Comparison of ENCODE assay signal across 8 cellular contexts in the genomic region with DNA sequence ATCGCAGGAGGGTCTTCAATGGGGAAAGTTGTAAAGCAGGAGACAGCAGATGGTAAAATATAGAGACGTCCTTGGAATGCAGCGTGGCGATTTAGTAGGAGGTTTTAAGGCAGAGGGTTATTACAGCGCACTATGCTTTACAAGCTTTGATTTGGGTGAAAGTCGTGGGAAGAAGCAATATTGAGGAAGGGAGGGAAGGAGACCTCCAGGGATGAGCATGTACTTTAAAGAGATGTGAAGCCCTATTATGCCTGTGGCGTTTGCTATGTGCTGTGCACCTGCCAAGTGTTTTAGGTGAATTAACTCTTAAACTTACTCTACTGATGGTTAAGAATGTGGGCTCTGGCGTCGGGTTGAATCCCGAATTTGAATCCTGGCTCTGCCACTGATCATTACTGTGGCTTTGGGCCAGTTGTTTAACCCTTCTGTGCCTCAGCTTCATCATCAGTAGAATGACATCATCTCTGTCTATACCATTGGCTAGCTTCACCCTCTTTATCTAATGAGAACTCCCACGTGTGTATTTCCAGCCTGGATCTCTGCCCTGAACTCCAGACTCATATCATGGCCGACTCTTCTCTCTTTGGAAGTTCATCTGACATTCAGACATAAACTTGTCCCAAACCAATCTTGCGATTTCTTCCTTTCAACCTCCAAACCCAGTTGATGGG. TPM values are rescaled to one million over a fixed set of nuclear protein-coding genes. Genes with fewer than 3 reads are reported as not detected.
DNase-seq lines count a peak whose midpoint lies in the region; ATAC-seq and TF ChIP-seq lines count a peak whose summit lies in the region.

No MANE protein-coding gene starts in this region.

- H3K9me3 ChIP-seq in GM23248 (ENCODE audit: low read depth), result no peaks in the 10 kb centered on the region
- H3K9me3 ChIP-seq in SJSA1 (replicated peaks), result no peaks in the 10 kb centered on the region
- no peaks in the 10 kb centered on the region for H3K9me3 ChIP-seq in left ventricle myocardium inferior (replicated peaks)
- H3K9me3 ChIP-seq in smooth muscle cell (replicated peaks; ENCODE audit: low read depth), result no peaks in the 10 kb centered on the region

- peak overlapping the region; percentile 92 for H2AFZ ChIP-seq in GM23248
- peak overlapping the region; percentile 86 for H2AFZ ChIP-seq in smooth muscle cell (ENCODE audit: low read depth)

- H3K4me3 ChIP-seq in GM23248 (peak overlapping the region; percentile 93), SJSA1 (peak overlapping the region; percentile 63), left ventricle myocardium inferior (peak overlapping the region; percentile 80), smooth muscle cell (peak overlapping the region; percentile 74)

- no peak for ATAC-seq in GM19397 (IDR thresholded peaks at IDR 0.05; ENCODE audit: unreplicated experiment)

- intact Hi-C loops in left ventricle myocardium inferior (cut with micrococcal nuclease), result no loop called here

- H3K27ac ChIP-seq in GM23248, result peak overlapping the region; percentile 13; the same call in 1 of the 2 replicates
- peak overlapping the region; percentile 54 for H3K27ac ChIP-seq in SJSA1
- peak overlapping the region; percentile 80 for H3K27ac ChIP-seq in left ventricle myocardium inferior (replicated peaks)
- H3K27ac ChIP-seq in smooth muscle cell (ENCODE audit: low read depth), result peak overlapping the region; percentile 22

- H4K20me1 ChIP-seq in GM23248 (ENCODE audit: insufficient read depth) (no peaks in the 10 kb centered on the region), smooth muscle cell (ENCODE audit: low read depth) (no peaks in the 10 kb centered on the region)

- H3K36me3 ChIP-seq in GM23248 (ENCODE audit: low read depth) (no peaks in the 10 kb centered on the region), SJSA1 (peaks cover 8% of the 10 kb centered on the region), left ventricle myocardium inferior (peaks cover 8% of the 10 kb centered on the region), smooth muscle cell (ENCODE audit: low read depth) (no peaks in the 10 kb centered on the region)

- TF ChIP-seq CTCF in left ventricle myocardium inferior (IDR thresholded peaks at IDR 0.05; ENCODE audit: borderline replicate concordance) (no peak), smooth muscle cell (IDR thresholded peaks at IDR 0.05; ENCODE audit: borderline replicate concordance, insufficient read depth, poor library complexity, severe bottlenecking) (no peak)

- H3K27me3 ChIP-seq in GM23248 (replicated peaks; ENCODE audit: insufficient read depth) (no peaks in the 10 kb centered on the region), SJSA1 (replicated peaks) (no peaks in the 10 kb centered on the region), left ventricle myocardium inferior (ENCODE audit: low read depth) (peaks cover 23% of the 10 kb centered on the region), smooth muscle cell (ENCODE audit: low read depth) (peaks cover 10% of the 10 kb centered on the region)

- H3F3A ChIP-seq in GM23248 (ENCODE audit: insufficient read depth), result no peaks in the 10 kb centered on the region
- no peaks in the 10 kb centered on the region for H3F3A ChIP-seq in smooth muscle cell (ENCODE audit: low read depth)

- H3K79me2 ChIP-seq in GM23248 (ENCODE audit: insufficient read depth), result peaks cover 11% of the 10 kb centered on the region; the same call in 1 of the 2 replicates
- H3K79me2 ChIP-seq in smooth muscle cell (ENCODE audit: low read depth), result no peaks in the 10 kb centered on the region

- peak overlapping the region; percentile 85 for H3K9ac ChIP-seq in GM23248
- peak overlapping the region; percentile 73 for H3K9ac ChIP-seq in smooth muscle cell (ENCODE audit: low read depth)

- 8 to 9% methylated on average over 13 of the region's 13 CpGs for WGBS in GM23248 (ENCODE audit: low coverage in 1 of 2, low lambda C conversion rate in 2 of 2, missing lambda C conversion rate in 2 of 2), 2 experiments
- 13% methylated on average over 13 of the region's 13 CpGs for WGBS in smooth muscle cell (ENCODE audit: low lambda C conversion rate)

- peak overlapping the region; percentile 92 for H3K4me2 ChIP-seq in GM23248 (ENCODE audit: unreplicated experiment)
- peak overlapping the region; percentile 90 for H3K4me2 ChIP-seq in smooth muscle cell

- H3K9me2 ChIP-seq in GM23248 (ENCODE audit: insufficient read depth), result no peaks in the 10 kb centered on the region

- in situ Hi-C loops in GM23248 (cut with MboI), result no loop called here

- DNase-seq in GM23248 (peak; percentile 58), SJSA1 (ENCODE audit: low read depth in 1 of 2, low spot score in 2 of 2) (no peak), left ventricle myocardium inferior (no peak), smooth muscle cell (lab: John Stamatoyannopoulos, UW; ENCODE audit: unreplicated experiment) (no peak), Kasumi-1 (lab: John Stamatoyannopoulos, UW) (no peak), NCI-H1417 (lab: John Stamatoyannopoulos, UW) (no peak)
- DNase-seq in activated CD4-positive, CD25-positive, alpha-beta regulatory T cell (lab: John Stamatoyannopoulos, UW), result no peak

- H3K4me1 ChIP-seq in GM23248 (ENCODE audit: insufficient read depth), result peaks cover 4% of the 10 kb centered on the region; the same call in 1 of the 2 replicates
- H3K4me1 ChIP-seq in SJSA1 (replicated peaks), result 0 out of 2 replicates have a peak, but pooled peaks cover 3% of the 10 kb centered on the region
- peaks cover 28% of the 10 kb centered on the region for H3K4me1 ChIP-seq in left ventricle myocardium inferior
- peaks cover 4% of the 10 kb centered on the region for H3K4me1 ChIP-seq in smooth muscle cell (ENCODE audit: low read depth)

RNA-seq across cellular contexts. Expression of gene CCDC61, which starts 0.6 kb away (rescaled TPM):
- total RNA-seq in GM23248 (2014; rRNA removed; shearing (Covaris generic)), result 6.9 and 9.0 TPM in 2 replicates
- polyA plus RNA-seq in GM23248 (2016; fragmentation: Nextera tagmentation; extraction: Ambion mirVana) (1.6 and 2.6 TPM in 2 replicates), smooth muscle cell (7.0 and 8.3 TPM in 2 replicates)
- 4.3 and 7.4 TPM in 2 replicates for total RNA-seq in SJSA1 (2014; rRNA removed; shearing (Covaris generic))
- total RNA-seq in left ventricle myocardium inferior (8.7 TPM), smooth muscle cell (5.3 and 10.0 TPM in 2 replicates)

RNA-seq across cellular contexts. Expression of gene NOVA2, which starts 22.2 kb away (rescaled TPM):
- not detected in 2 replicates for total RNA-seq in GM23248 (2014; rRNA removed; shearing (Covaris generic))
- polyA plus RNA-seq in GM23248 (2016; fragmentation: Nextera tagmentation; extraction: Ambion mirVana) (not detected in 2 replicates), smooth muscle cell (0.24 TPM in 1 of 2 replicates, not detected in the other)
- not detected in 2 replicates for total RNA-seq in SJSA1 (2014; rRNA removed; shearing (Covaris generic))
- total RNA-seq in left ventricle myocardium inferior (5.0 TPM), smooth muscle cell (0.04 TPM in 2 replicates)

RNA-seq across cellular contexts. Expression of gene PGLYRP1, which starts 27.0 kb away (rescaled TPM):
- total RNA-seq in GM23248 (2014; rRNA removed; shearing (Covaris generic)), result not detected in 2 replicates
- polyA plus RNA-seq in GM23248 (2016; fragmentation: Nextera tagmentation; extraction: Ambion mirVana) (not detected in 2 replicates), smooth muscle cell (not detected in 2 replicates)
- total RNA-seq in SJSA1 (2014; rRNA removed; shearing (Covaris generic)), result not detected in 2 replicates
- total RNA-seq in left ventricle myocardium inferior (not detected), smooth muscle cell (not detected in 2 replicates)

RNA-seq across cellular contexts. Expression of gene IGFL4, which starts 45.0 kb away (rescaled TPM):
- total RNA-seq in GM23248 (2014; rRNA removed; shearing (Covaris generic)), result not detected in 2 replicates
- polyA plus RNA-seq in GM23248 (2016; fragmentation: Nextera tagmentation; extraction: Ambion mirVana), result not detected in 2 replicates
- not detected in 2 replicates for total RNA-seq in SJSA1 (2014; rRNA removed; shearing (Covaris generic))
- total RNA-seq in left ventricle myocardium inferior, result not detected
- total RNA-seq in smooth muscle cell, result 0.45 and 0.85 TPM in 2 replicates
- 1.0 TPM in 1 of 2 replicates, not detected in the other for polyA plus RNA-seq in smooth muscle cell

Comparison
In these comparisons a context has a peak if more than half of its experiments do, and no peak if none do; other contexts are left out.
1. H3K27ac ChIP-seq: peak in every context shown above with its lines; median percentile 80 in left ventricle myocardium inferior; 54 in SJSA1; 22 in smooth muscle cell; 13 in GM23248.